ENCODE assay signal across 8 cellular contexts in genomic region chr14:92603309-92604257, GRCh38.
DNase-seq lines count a peak whose midpoint lies in the region; ATAC-seq and TF ChIP-seq lines count a peak whose summit lies in the region.

No MANE protein-coding gene starts in this region.

- H3K4me2 ChIP-seq in PC-9, result no peak overlapping the region

- no peak overlapping the region for H3K27ac Mint-ChIP-seq in activated CD4-positive, alpha-beta T cell treated with anti-CD3 and anti-CD28 coated beads, Interleukin-2, amount 10 ng/mL, durations not matched to agents 24 days and 14 days
- H3K27ac Mint-ChIP-seq in endodermal cell, result no peak overlapping the region

- no TSS peak for BruUV-seq in PC-9 (replicated peaks; lab: Mats Ljungman, UMichigan)

- H3K27ac ChIP-seq in endodermal cell (ENCODE audit: low read depth, low read length), result peak overlapping the region; percentile 45
- no peak overlapping the region for H3K27ac ChIP-seq in PC-9
- H3K27ac ChIP-seq in tibial nerve, result no peak overlapping the region

- no peak for TF ChIP-seq EP300 in tibial nerve (IDR thresholded peaks at IDR 0.05)

- POLR2A ChIA-PET in PC-9 (lab: Charles Lee; ENCODE audit: unreplicated experiment), result no interaction called here

- H3K9ac ChIP-seq in endodermal cell (ENCODE audit: extremely low read depth, low read length, poor library complexity, severe bottlenecking), result no peak overlapping the region

- no peak for TF ChIP-seq POLR2A in tibial nerve (IDR thresholded peaks at IDR 0.05)

- peaks cover 12% of the 10 kb centered on the region for H3K4me1 Mint-ChIP-seq in activated CD4-positive, alpha-beta T cell treated with anti-CD3 and anti-CD28 coated beads, Interleukin-2, amount 10 ng/mL, durations not matched to agents 24 days and 14 days
- no peaks in the 10 kb centered on the region for H3K4me1 Mint-ChIP-seq in endodermal cell

- TF ChIP-seq CTCF in endodermal cell (conservative IDR thresholded peaks at IDR 0.05), result peak; percentile 20
- no peak for TF ChIP-seq CTCF in PC-9 (conservative IDR thresholded peaks at IDR 0.05)
- no peak for TF ChIP-seq CTCF in tibial nerve (IDR thresholded peaks at IDR 0.05)

- peaks cover 52% of the 10 kb centered on the region for H3F3A ChIP-seq in PC-9 (ENCODE audit: insufficient read depth, low read depth)

- H3K36me3 ChIP-seq in endodermal cell (ENCODE audit: control insufficient read depth, insufficient read depth, low read length) (no peaks in the 10 kb centered on the region), PC-9 (ENCODE audit: low read depth) (0 out of 2 replicates have a peak, but pooled peaks cover 7% of the 10 kb centered on the region), tibial nerve (no peaks in the 10 kb centered on the region)

- ATAC-seq in GM21390 (IDR thresholded peaks at IDR 0.05; ENCODE audit: unreplicated experiment), result no peak

- no peaks in the 10 kb centered on the region for H3K9me2 ChIP-seq in PC-9 (ENCODE audit: insufficient read depth)

- H3K4me3 Mint-ChIP-seq in activated CD4-positive, alpha-beta T cell treated with anti-CD3 and anti-CD28 coated beads, Interleukin-2, amount 10 ng/mL, durations not matched to agents 24 days and 14 days, result no peak overlapping the region
- H3K4me3 Mint-ChIP-seq in endodermal cell, result no peak overlapping the region

- H3K27me3 ChIP-seq in endodermal cell (ENCODE audit: control insufficient read depth, insufficient read depth, low read length, poor library complexity, severe bottlenecking) (no peaks in the 10 kb centered on the region), PC-9 (ENCODE audit: insufficient read depth, low read depth) (no peaks in the 10 kb centered on the region), tibial nerve (no peaks in the 10 kb centered on the region)

- peaks cover 4% of the 10 kb centered on the region for H3K36me3 Mint-ChIP-seq in activated CD4-positive, alpha-beta T cell treated with anti-CD3 and anti-CD28 coated beads, Interleukin-2, amount 10 ng/mL, durations not matched to agents 24 days and 14 days (ENCODE audit: low read depth)
- H3K36me3 Mint-ChIP-seq in endodermal cell (ENCODE audit: low read depth), result no peaks in the 10 kb centered on the region

- CTCF ChIA-PET in PC-9 (lab: Charles Lee), result no interaction called here

- no peak overlapping the region for H2AFZ ChIP-seq in PC-9

- peaks cover 12% of the 10 kb centered on the region for H3K27me3 Mint-ChIP-seq in activated CD4-positive, alpha-beta T cell treated with anti-CD3 and anti-CD28 coated beads, Interleukin-2, amount 10 ng/mL, durations not matched to agents 24 days and 14 days
- H3K27me3 Mint-ChIP-seq in endodermal cell (ENCODE audit: insufficient read depth), result no peaks in the 10 kb centered on the region

- H3K9me3 ChIP-seq in endodermal cell (ENCODE audit: control insufficient read depth, low read length), result no peaks in the 10 kb centered on the region
- 0 out of 2 replicates have a peak, but pooled peaks cover 3% of the 10 kb centered on the region for H3K9me3 ChIP-seq in PC-9 (ENCODE audit: insufficient read depth, low read depth)
- H3K9me3 ChIP-seq in tibial nerve, result peaks cover 0 to 7% (median 0%) of the 10 kb centered on the region in 4 donors

- DNase-seq in stimulated activated CD8-positive, alpha-beta memory T cell treated with anti-CD3 and anti-CD28 coated beads, Interleukin-12 subunit alpha, Interleukin-12 subunit beta, amount 100 ng/mL, for 1 hour (ENCODE audit: low read depth), result peak; percentile 34
- no peak for DNase-seq in stimulated activated CD8-positive, alpha-beta memory T cell treated with anti-CD3 and anti-CD28 coated beads, Interleukin-4, amount 100 ng/mL, for 48 hours
- DNase-seq in activated CD4-positive, alpha-beta T cell treated with anti-CD3 and anti-CD28 coated beads, Interleukin-2, amount 10 ng/mL, durations not matched to agents 24 days and 14 days, result peak; percentile 78
- DNase-seq in endodermal cell, result no peak
- peak; percentile 54 for DNase-seq in non-pigmented ciliary epithelial cell (ENCODE audit: low read depth)
- no peak for DNase-seq in PC-9
- no peak for DNase-seq in tibial nerve (ENCODE audit: low spot score in 2 of 2)

- no peaks in the 10 kb centered on the region for H3K4me1 ChIP-seq in endodermal cell (ENCODE audit: control insufficient read depth, insufficient read depth, low read length)
- H3K4me1 ChIP-seq in PC-9 (replicated peaks; ENCODE audit: insufficient read depth), result peaks cover 40% of the 10 kb centered on the region
- H3K4me1 ChIP-seq in tibial nerve, result peaks cover 0 to 16% (median 5%) of the 10 kb centered on the region in 4 donors

- no peaks in the 10 kb centered on the region for H3K9me3 Mint-ChIP-seq in activated CD4-positive, alpha-beta T cell treated with anti-CD3 and anti-CD28 coated beads, Interleukin-2, amount 10 ng/mL, durations not matched to agents 24 days and 14 days
- peaks cover 3% of the 10 kb centered on the region for H3K9me3 Mint-ChIP-seq in endodermal cell

- intact Hi-C loops in activated CD4-positive, alpha-beta T cell treated with anti-CD3 and anti-CD28 coated beads, Interleukin-2, amount 10 ng/mL, durations not matched to agents 24 days and 14 days (cut with micrococcal nuclease), result no loop called here
- intact Hi-C loops in PC-9 (cut with micrococcal nuclease; ENCODE audit: unreplicated experiment), result no loop called here

- H3K4me3 ChIP-seq in endodermal cell (ENCODE audit: low read length), result no peak overlapping the region
- H3K4me3 ChIP-seq in PC-9, result no peak overlapping the region
- H3K4me3 ChIP-seq in tibial nerve, result no peak overlapping the region

- WGBS in endodermal cell (ENCODE audit: insufficient coverage in 1 of 2, insufficient read length in 1 of 2), 2 experiments, result 89 to 93% methylated on average over 10 to 13 of the region's 14 CpGs
- 64 to 66% methylated on average over 13 to 14 of the region's 14 CpGs for WGBS in tibial nerve, 2 donors

- no peaks in the 10 kb centered on the region for H4K20me1 ChIP-seq in PC-9 (ENCODE audit: insufficient read depth)

- H3K79me2 ChIP-seq in PC-9 (ENCODE audit: low read depth), result peaks cover 30% of the 10 kb centered on the region

Comparison
In these comparisons a context has a peak if more than half of its experiments do, and no peak if none do; other contexts are left out.
1. DNase-seq: peak in stimulated activated CD8-positive, alpha-beta memory T cell treated with anti-CD3 and anti-CD28 coated beads, Interleukin-12 subunit alpha, Interleukin-12 subunit beta, amount 100 ng/mL, for 1 hour (single experiment), activated CD4-positive, alpha-beta T cell treated with anti-CD3 and anti-CD28 coated beads, Interleukin-2, amount 10 ng/mL, durations not matched to agents 24 days and 14 days (single experiment) and non-pigmented ciliary epithelial cell (single experiment); none in stimulated activated CD8-positive, alpha-beta memory T cell treated with anti-CD3 and anti-CD28 coated beads, Interleukin-4, amount 100 ng/mL, for 48 hours (single experiment), endodermal cell (single experiment), PC-9 (0 of 2) and tibial nerve (0 of 2).